Comparison of ENCODE assay signal across 8 cellular contexts in genomic region chr19:10009269-10009665, GRCh38. TPM values are rescaled to one million over a fixed set of nuclear protein-coding genes. Genes with fewer than 3 reads are reported as not detected.
A peak's percentile ranks its signal among the peaks of the same experiment; 100 is the strongest.
DNase-seq lines count a peak whose midpoint lies in the region; TF ChIP-seq lines count a peak whose summit lies in the region.

No MANE protein-coding gene starts in this region.

- in situ Hi-C loops in mammary epithelial cell (cut with MboI; ENCODE audit: low sequenced_read_pairs in 2 of 2) = no loop called here

- intact Hi-C loops in mammary epithelial cell (cut with micrococcal nuclease) (loop anchor here (10.0 kb wide), 1 partner anchor 874 kb away; no protein-coding TSS in a partner anchor), stomach (cut with DNase I; ENCODE audit: low total_unique reads) (no loop called here)

- TF ChIP-seq EP300 in stomach (IDR thresholded peaks at IDR 0.05) = no peak

- no TSS peak for BruUV-seq in mammary epithelial cell (replicated peaks; lab: Mats Ljungman, UMichigan)

- 0% methylated on average over 4 of the region's 28 CpGs for WGBS in mammary epithelial cell (ENCODE audit: low coverage, missing lambda C conversion rate)
- WGBS in stomach, 5 donors = 2 to 6% (median 2%) methylated on average over 14 to 28 of the region's 28 CpGs

- H3K9me3 ChIP-seq in mammary epithelial cell (replicated peaks; ENCODE audit: insufficient read depth, low read length) = no peaks in the 10 kb centered on the region
- no peaks in the 10 kb centered on the region for H3K9me3 ChIP-seq in stomach

- peaks cover 10% of the 10 kb centered on the region; the same call in 1 of the 2 replicates for H3K27me3 ChIP-seq in BJ (ENCODE audit: control insufficient read depth, insufficient read depth, low read length)
- H3K27me3 ChIP-seq in mammary epithelial cell (ENCODE audit: insufficient read depth, low read length) = no peaks in the 10 kb centered on the region
- peaks cover 14 to 98% (median 64%) of the 10 kb centered on the region in 3 donors for H3K27me3 ChIP-seq in stomach

- peaks cover 15% of the 10 kb centered on the region for H3K4me1 ChIP-seq in mammary epithelial cell (ENCODE audit: insufficient read depth, low read length)
- H3K4me1 ChIP-seq in stomach = peaks cover 22 to 38% (median 34%) of the 10 kb centered on the region in 4 donors

- H3K9ac ChIP-seq in mammary epithelial cell (ENCODE audit: insufficient read depth, low read length) = no peak overlapping the region

- peak overlapping the region; percentile 82 for H3K4me2 ChIP-seq in mammary epithelial cell (ENCODE audit: insufficient read depth, low read depth, low read length)

- POLR2A ChIA-PET in BJ (lab: Charles Lee) = interaction anchor here (0.5 to 0.6 kb wide), 2 partner anchors 73 to 97 kb away, joined by 3 to 4 read pairs; partner anchors contain the start of gene PPAN

- H2AFZ ChIP-seq in mammary epithelial cell (ENCODE audit: low read depth, low read length) = no peak overlapping the region

- H3K27ac ChIP-seq in mammary epithelial cell (ENCODE audit: insufficient read depth, low read depth, low read length) (no peak overlapping the region), stomach (peak overlapping the region in 4 of 5 donors; percentile 65 to 80 (median 70))

- DNase-seq in BJ (ENCODE audit: low read depth) (peak; percentile 35), RPMI8226 (peak; percentile 60), mammary epithelial cell (peak; percentile 24), left kidney (ENCODE audit: low read depth, low spot score) (peak; percentile 83), stomach (peak; percentile 28), NCI-H774 (lab: John Stamatoyannopoulos, UW) (no peak), NCI-H2029 treated with DMSO at 0.1 percent for 48 hours (lab: John Stamatoyannopoulos, UW) (no peak), KG1 (lab: John Stamatoyannopoulos, UW) (no peak)

- H3K4me3 ChIP-seq in BJ (ENCODE audit: low read depth, low read length) = peak overlapping the region; percentile 43
- H3K4me3 ChIP-seq in mammary epithelial cell (replicated peaks in 1 of 3; ENCODE audit: insufficient read depth in 1 of 3, low read depth in 2 of 3, low read length in 3 of 3) = no peak overlapping the region
- H3K4me3 ChIP-seq in stomach = peak overlapping the region; percentile 41 to 58 (median 51)

- no peaks in the 10 kb centered on the region for H3K79me2 ChIP-seq in mammary epithelial cell (ENCODE audit: insufficient read depth, low read length)

- no peaks in the 10 kb centered on the region for H3K36me3 ChIP-seq in BJ (ENCODE audit: control insufficient read depth, insufficient read depth, low read length)
- no peaks in the 10 kb centered on the region for H3K36me3 ChIP-seq in mammary epithelial cell (ENCODE audit: insufficient read depth, low read length)
- peaks cover 0 to 8% (median 0%) of the 10 kb centered on the region in 4 donors for H3K36me3 ChIP-seq in stomach

- no peak for TF ChIP-seq POLR2A in stomach (IDR thresholded peaks at IDR 0.05)

- TF ChIP-seq CTCF in BJ (IDR thresholded peaks at IDR 0.05; ENCODE audit: insufficient read depth, low read depth, low read length) (no peak), mammary epithelial cell (conservative IDR thresholded peaks at IDR 0.05 in 1 of 2, IDR thresholded peaks at IDR 0.05 in 1 of 2; ENCODE audit: extremely low read depth in 1 of 2, insufficient read depth in 1 of 2, low read depth in 1 of 2, low read length in 2 of 2) (no peak), stomach (IDR thresholded peaks at IDR 0.05) (no peak)

- H4K20me1 ChIP-seq in mammary epithelial cell (ENCODE audit: insufficient read depth, low read length) = no peaks in the 10 kb centered on the region

- dilution Hi-C loops in mammary epithelial cell (cut with HindIII; ENCODE audit: low sequenced_read_pairs) = loop anchor here (5.0 kb wide), 1 partner anchor 77 kb away; no protein-coding TSS in a partner anchor

- CTCF ChIA-PET in BJ (lab: Yijun Ruan, JAX) (interaction anchor here (0.7 to 2.7 kb wide), 6 partner anchors 9 to 111 kb away, joined by 3 to 16 read pairs (median 4); no protein-coding TSS in a partner anchor), mammary epithelial cell (lab: Charles Lee; ENCODE audit: low non-redundant PET) (interaction anchor here (1.0 kb wide), 1 partner anchor 9 kb away, joined by 3 read pairs; no protein-coding TSS in a partner anchor)

RNA-seq across cellular contexts. Expression of gene COL5A3, which starts 1.0 kb away (rescaled TPM):
- 15.0 and 24.9 TPM in 2 replicates for polyA plus RNA-seq in BJ (2011; rRNA removed)
- 13.7 TPM in 2 replicates for polyA minus RNA-seq in BJ (2011; rRNA and poly(A)+ RNA removed)
- 1 to 10 TPM in 1 of 2 donors, under 1 TPM in 1; 0.33 to 4.5 TPM for total RNA-seq in mammary epithelial cell
- polyA plus RNA-seq in mammary epithelial cell = 1.2 TPM
- 1.4 TPM for polyA minus RNA-seq in mammary epithelial cell
- total RNA-seq in stomach = 10 to 100 TPM in 2 of 5 donors, 1 to 10 TPM in 2, under 1 TPM in 1; 0.58 to 25.5 (median 8.7) TPM
- polyA plus RNA-seq in stomach = 1 to 10 TPM; 2.0 to 5.2 (median 4.0) TPM

RNA-seq across cellular contexts. Expression of gene RDH8, which starts 4.0 kb away (rescaled TPM):
- polyA plus RNA-seq in BJ (2011; rRNA removed) = 0.05 and 0.21 TPM in 2 replicates
- polyA minus RNA-seq in BJ (2011; rRNA and poly(A)+ RNA removed) = 0.52 TPM in 1 of 2 replicates, not detected in the other
- total RNA-seq in mammary epithelial cell = not detected
- not detected for polyA plus RNA-seq in mammary epithelial cell
- not detected for polyA minus RNA-seq in mammary epithelial cell
- total RNA-seq in stomach = not detected
- polyA plus RNA-seq in stomach = not detected

Comparison
In these comparisons a context has a peak if more than half of its experiments do, and no peak if none do; other contexts are left out.
1. DNase-seq: peak in BJ (single experiment), RPMI8226 (single experiment), mammary epithelial cell (single experiment), left kidney (single experiment) and stomach (single experiment); none in NCI-H774 (single experiment), NCI-H2029 treated with DMSO at 0.1 percent for 48 hours (single experiment) and KG1 (single experiment).
2. H3K4me3 ChIP-seq: peak in BJ (single experiment) and stomach (4 of 4); none in mammary epithelial cell (0 of 3).